11 cellular contexts compared by ENCODE assay signal in genomic region chr1:185562623-185563359, GRCh38.
"Had no signal": no experiment of that assay in that cellular context is flagged by ENCODE, and none has a peak within 500 bp of the region (broad histone marks: within the 10 kb centered on the region; RNA-seq: fewer than 3 reads in every experiment).

No MANE protein-coding gene starts in this region.

- H3K9me3 Mint-ChIP-seq: endodermal cell, nephron progenitor cell had no signal

- H3K36me3 ChIP-seq: lower lobe of right lung had no signal

- H3K9me3 ChIP-seq: lower lobe of right lung, mucosa of descending colon, testis had no signal

- ATAC-seq: lower lobe of right lung; mucosa of descending colon; stimulated activated naive CD8-positive, alpha-beta T cell treated with anti-CD3 and anti-CD28 coated beads, Interleukin-15, amount 100 ng/mL, for 72 hours had no signal

- H3K27me3 Mint-ChIP-seq: stimulated activated naive CD8-positive, alpha-beta T cell treated with anti-CD3 and anti-CD28 coated beads, Interleukin-15, amount 100 ng/mL, for 72 hours had no signal

- DNase-seq: activated naive CD4-positive, alpha-beta T cell treated with anti-CD3 and anti-CD28 coated beads, Interleukin-2, amount 50 U/mL, for 16 hours; endodermal cell; erythroblast; hippocampal formation; lower lobe of right lung; mucosa of descending colon; nephron progenitor cell; stimulated activated CD4-positive, alpha-beta T cell treated with anti-CD3 and anti-CD28 coated beads, Interleukin-4, amount 100 ng/mL, for 24 hours; stimulated activated naive CD8-positive, alpha-beta T cell treated with anti-CD3 and anti-CD28 coated beads, Interleukin-15, amount 100 ng/mL, for 72 hours; testis had no signal

- H3K27me3 ChIP-seq: testis had no signal

- H3K4me3 Mint-ChIP-seq: endodermal cell; nephron progenitor cell; stimulated activated naive CD8-positive, alpha-beta T cell treated with anti-CD3 and anti-CD28 coated beads, Interleukin-15, amount 100 ng/mL, for 72 hours had no signal

- H3K27ac ChIP-seq: lower lobe of right lung, testis, VCaP had no signal

- H3K4me1 ChIP-seq: testis had no signal

- H3K27ac Mint-ChIP-seq: endodermal cell; nephron progenitor cell; stimulated activated naive CD8-positive, alpha-beta T cell treated with anti-CD3 and anti-CD28 coated beads, Interleukin-15, amount 100 ng/mL, for 72 hours had no signal

- H3K4me3 ChIP-seq: lower lobe of right lung, mucosa of descending colon, testis had no signal
